14 cellular contexts compared by ENCODE assay signal in the genomic region with DNA sequence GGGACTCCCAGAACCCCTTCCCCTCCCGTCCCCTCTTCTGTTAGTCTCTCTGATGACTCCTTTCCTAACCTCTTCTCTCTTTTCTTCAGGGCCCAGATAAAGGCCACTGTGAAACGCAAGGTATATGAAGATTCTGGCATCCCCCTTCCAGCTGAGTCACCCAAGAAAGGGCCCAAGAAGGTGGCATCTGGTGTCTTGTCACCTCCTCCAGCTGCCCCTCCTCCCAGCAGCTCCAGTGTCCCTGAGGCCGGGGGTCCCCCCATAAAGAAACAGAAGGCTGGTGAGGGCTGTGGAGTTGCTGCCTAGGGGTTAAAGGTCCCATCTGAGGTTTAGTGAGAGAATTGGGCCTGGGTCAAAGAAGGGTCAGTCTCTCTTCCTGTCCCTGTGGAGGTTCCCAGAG. TPM values are rescaled to one million over a fixed set of nuclear protein-coding genes. Genes with fewer than 3 reads are reported as not detected.
DNase-seq lines count a peak whose midpoint lies in the region; ATAC-seq and TF ChIP-seq lines count a peak whose summit lies in the region.
"Had no signal": no experiment of that assay in that cellular context is flagged by ENCODE, and none has a peak within 500 bp of the region (broad histone marks: within the 10 kb centered on the region; RNA-seq: fewer than 3 reads in every experiment).

No MANE protein-coding gene starts in this region.

- no peak overlapping the region for H3T11ph ChIP-seq in H9 (ENCODE audit: low read length)

- H4K8ac ChIP-seq in H9 (replicated peaks; ENCODE audit: insufficient read length, low read depth, low read length) = no peak overlapping the region

- no peak overlapping the region for H3K4ac ChIP-seq in H9 (ENCODE audit: low read depth, low read length)

- no peak for TF ChIP-seq POLR2A in gastroesophageal sphincter (IDR thresholded peaks at IDR 0.05)

- WGBS in gastroesophageal sphincter (ENCODE audit: low coverage in 1 of 2), 2 donors = 80 to 100% methylated on average over 1 to 2 of the region's 3 CpGs
- WGBS in H9 (ENCODE audit: extremely low coverage, insufficient read length, low lambda C conversion rate) = no CpG with 5 or more reads among the region's 3 CpGs

- peaks cover 2% of the 10 kb centered on the region for H3K79me1 ChIP-seq in H9 (ENCODE audit: insufficient read depth, low read depth, low read length, poor library complexity, severe bottlenecking)

- H3K27ac ChIP-seq in gastroesophageal sphincter (peak overlapping the region in 3 of 4 donors; percentile 86 to 96 (median 92)), H9 (ENCODE audit: insufficient read length, low read depth, low read length) (no peak overlapping the region)

- H2AFZ ChIP-seq in H9 (ENCODE audit: low read length) = no peak overlapping the region

- H3K27ac Mint-ChIP-seq in HFFc6 = 0 out of 2 replicates have a peak overlapping the region, but pooled peaks have one; percentile 97
- H3K27ac Mint-ChIP-seq in activated T-cell treated with anti-CD3 and anti-CD28 coated beads, Interleukin-2, amount 50 U/mL, for 72 hours = peak overlapping the region; percentile 92
- peak overlapping the region; percentile 97 for H3K27ac Mint-ChIP-seq in stimulated activated naive CD8-positive, alpha-beta T cell treated with anti-CD3 and anti-CD28 coated beads, Interleukin-15, Interleukin-2, amounts not matched to agents 100 ng/mL and 50 ng/mL, for 24 hours
- H3K27ac Mint-ChIP-seq in H9 = no peak overlapping the region

- ATAC-seq in activated T-cell treated with anti-CD3 and anti-CD28 coated beads, Interleukin-2, amount 50 U/mL, for 72 hours (replicated peaks in 1 of 2) = no peak
- ATAC-seq in gastroesophageal sphincter = no peak
- no peak for ATAC-seq in HG02938 (IDR thresholded peaks at IDR 0.05; ENCODE audit: unreplicated experiment)
- no peak for ATAC-seq in GM18502 (IDR thresholded peaks at IDR 0.05; ENCODE audit: poor library complexity, unreplicated experiment)
- ATAC-seq: body of pancreas had no signal

- no peak overlapping the region for H2BK5ac ChIP-seq in H9 (ENCODE audit: insufficient read length, low read length)

- H3K9me3 ChIP-seq in gastroesophageal sphincter (no peaks in the 10 kb centered on the region), H9 (ENCODE audit: control insufficient read depth, low read depth, low read length) (no peaks in the 10 kb centered on the region)
- H3K9me3 ChIP-seq: body of pancreas had no signal

- no peaks in the 10 kb centered on the region for H4K20me1 ChIP-seq in H9 (ENCODE audit: control insufficient read depth, insufficient read depth, insufficient read length)

- H3K23ac ChIP-seq in H9 (ENCODE audit: insufficient read length, low read depth, low read length) = no peak overlapping the region

- no peak overlapping the region for H4K5ac ChIP-seq in H9 (ENCODE audit: insufficient read length, low read depth, low read length)

- H3K4me1 ChIP-seq in gastroesophageal sphincter (peaks cover 0 to 81% (median 30%) of the 10 kb centered on the region in 3 donors), H9 (ENCODE audit: insufficient read depth, low read length) (no peaks in the 10 kb centered on the region)

- no peak overlapping the region for H3K4me3 Mint-ChIP-seq in HFFc6
- H3K4me3 Mint-ChIP-seq in activated T-cell treated with anti-CD3 and anti-CD28 coated beads, Interleukin-2, amount 50 U/mL, for 72 hours = peak overlapping the region; percentile 92
- H3K4me3 Mint-ChIP-seq in stimulated activated naive CD8-positive, alpha-beta T cell treated with anti-CD3 and anti-CD28 coated beads, Interleukin-15, Interleukin-2, amounts not matched to agents 100 ng/mL and 50 ng/mL, for 24 hours = peak overlapping the region; percentile 97
- peak overlapping the region in 1 of 2 experiments; percentile 87; a peak in 1 of 5 replicates for H3K4me3 Mint-ChIP-seq in H9

- H2BK120ac ChIP-seq in H9 (ENCODE audit: low read depth, low read length, poor library complexity, severe bottlenecking) = no peak overlapping the region

- H2BK12ac ChIP-seq in H9 (ENCODE audit: insufficient read length, low read depth, low read length) = no peak overlapping the region

- no peak overlapping the region for H3K14ac ChIP-seq in H9 (ENCODE audit: insufficient read depth, low read length)

- no peak overlapping the region for H3K4me2 ChIP-seq in H9 (ENCODE audit: insufficient read depth, insufficient read length, low read length)

- peaks cover 19% of the 10 kb centered on the region for H3K36me3 Mint-ChIP-seq in HFFc6 (ENCODE audit: low read depth)
- peaks cover 15 to 18% of the 10 kb centered on the region in 2 donors for H3K36me3 Mint-ChIP-seq in activated T-cell treated with anti-CD3 and anti-CD28 coated beads, Interleukin-2, amount 50 U/mL, for 72 hours (ENCODE audit: insufficient read depth in 2 of 2)
- peaks cover 25% of the 10 kb centered on the region for H3K36me3 Mint-ChIP-seq in stimulated activated naive CD8-positive, alpha-beta T cell treated with anti-CD3 and anti-CD28 coated beads, Interleukin-15, Interleukin-2, amounts not matched to agents 100 ng/mL and 50 ng/mL, for 24 hours (ENCODE audit: low read depth)
- peaks cover 2 to 22% (median 4%) of the 10 kb centered on the region in 3 experiments; a peak in 5 of 7 replicates for H3K36me3 Mint-ChIP-seq in H9 (ENCODE audit: insufficient read depth in 1 of 3, low read depth in 3 of 3)

- peaks cover 13% of the 10 kb centered on the region for H3K23me2 ChIP-seq in H9 (ENCODE audit: insufficient read length, low read depth, low read length, poor library complexity, severe bottlenecking)

- peaks cover 7% of the 10 kb centered on the region; the same call in 1 of the 2 replicates for H3K9me3 Mint-ChIP-seq in HFFc6
- no peaks in the 10 kb centered on the region for H3K9me3 Mint-ChIP-seq in activated T-cell treated with anti-CD3 and anti-CD28 coated beads, Interleukin-2, amount 50 U/mL, for 72 hours
- no peaks in the 10 kb centered on the region for H3K9me3 Mint-ChIP-seq in stimulated activated naive CD8-positive, alpha-beta T cell treated with anti-CD3 and anti-CD28 coated beads, Interleukin-15, Interleukin-2, amounts not matched to agents 100 ng/mL and 50 ng/mL, for 24 hours
- H3K9me3 Mint-ChIP-seq in H9 = no peaks in the 10 kb centered on the region; a peak in 1 of 5 replicates

- no peak overlapping the region for H3K56ac ChIP-seq in H9 (ENCODE audit: insufficient read length, low read depth, low read length)

- no peak overlapping the region for H4K91ac ChIP-seq in H9 (ENCODE audit: insufficient read length, low read depth, low read length)

- no peaks in the 10 kb centered on the region; the same call in none of the 2 replicates for H3K27me3 Mint-ChIP-seq in HFFc6 (ENCODE audit: insufficient read depth)
- no peaks in the 10 kb centered on the region for H3K27me3 Mint-ChIP-seq in activated T-cell treated with anti-CD3 and anti-CD28 coated beads, Interleukin-2, amount 50 U/mL, for 72 hours (ENCODE audit: low read depth)
- no peaks in the 10 kb centered on the region for H3K27me3 Mint-ChIP-seq in stimulated activated naive CD8-positive, alpha-beta T cell treated with anti-CD3 and anti-CD28 coated beads, Interleukin-15, Interleukin-2, amounts not matched to agents 100 ng/mL and 50 ng/mL, for 24 hours
- H3K27me3 Mint-ChIP-seq in H9 (ENCODE audit: low read depth) = peaks cover 14% of the 10 kb centered on the region

- no peak overlapping the region for H2AK5ac ChIP-seq in H9 (ENCODE audit: insufficient read length, low read length)

- H2BK20ac ChIP-seq in H9 (ENCODE audit: low read depth, low read length, poor library complexity, severe bottlenecking) = no peak overlapping the region

- no peak for TF ChIP-seq CTCF in HFFc6 (IDR thresholded peaks at IDR 0.05)
- TF ChIP-seq CTCF in gastroesophageal sphincter (IDR thresholded peaks at IDR 0.05) = no peak
- TF ChIP-seq CTCF in H9 (conservative IDR thresholded peaks at IDR 0.05) = no peak

- H3K18ac ChIP-seq in H9 (ENCODE audit: insufficient read length, low read depth, low read length) = no peak overlapping the region

- peaks cover 0 to 12% of the 10 kb centered on the region in 2 donors for H3K36me3 ChIP-seq in gastroesophageal sphincter

- H2BK15ac ChIP-seq in H9 (ENCODE audit: low read depth, low read length) = no peak overlapping the region

- H3K4me3 ChIP-seq in gastroesophageal sphincter = no peak overlapping the region
- H3K4me3 ChIP-seq: body of pancreas had no signal

- no peak for TF ChIP-seq EP300 in gastroesophageal sphincter (IDR thresholded peaks at IDR 0.05)

- peaks cover 46% of the 10 kb centered on the region for H3K4me1 Mint-ChIP-seq in HFFc6 (ENCODE audit: low read depth)
- peaks cover 54% of the 10 kb centered on the region for H3K4me1 Mint-ChIP-seq in activated T-cell treated with anti-CD3 and anti-CD28 coated beads, Interleukin-2, amount 50 U/mL, for 72 hours (ENCODE audit: low read depth)
- H3K4me1 Mint-ChIP-seq in stimulated activated naive CD8-positive, alpha-beta T cell treated with anti-CD3 and anti-CD28 coated beads, Interleukin-15, Interleukin-2, amounts not matched to agents 100 ng/mL and 50 ng/mL, for 24 hours (ENCODE audit: low read depth) = peaks cover 60% of the 10 kb centered on the region
- H3K4me1 Mint-ChIP-seq in H9 = peaks cover 28 to 62% of the 10 kb centered on the region in 2 experiments

- no peak overlapping the region for H3K9ac ChIP-seq in H9 (ENCODE audit: extremely low read depth, insufficient read length, low read length)

- no peaks in the 10 kb centered on the region; the same call in 1 of the 2 replicates for H3K79me2 ChIP-seq in H9 (ENCODE audit: insufficient read depth, low read length)

- H3K27me3 ChIP-seq in gastroesophageal sphincter = peaks cover 4% of the 10 kb centered on the region
- no peaks in the 10 kb centered on the region; the same call in 1 of the 2 replicates for H3K27me3 ChIP-seq in H9 (ENCODE audit: insufficient read depth, low read length)
- H3K27me3 ChIP-seq: body of pancreas had no signal

- no peak for DNase-seq in HFFc6
- DNase-seq in activated T-cell treated with anti-CD3 and anti-CD28 coated beads, Interleukin-2, amount 50 U/mL, for 72 hours = peak; percentile 36 to 47
- DNase-seq in occipital lobe (lab: John Stamatoyannopoulos, UW) = no peak
- DNase-seq in H9 = no peak
- DNase-seq: body of pancreas; EL; H7; mammary epithelial cell; NCI-H1105 treated with DMSO at 0.1 percent for 48 hours; stimulated activated CD4-positive, alpha-beta T cell treated with anti-CD3 and anti-CD28 coated beads, Interleukin-12 subunit alpha, Interleukin-12 subunit beta, amount 100 ng/mL, for 4 hours had no signal

RNA-seq across cellular contexts. Expression of a gene that starts 4.0 kb away (rescaled TPM):
- 100 to 1,000 TPM; 286 to 382 (median 343) TPM for total RNA-seq in HFFc6 (2021; fragmentation: NEBNext Ultra II Directional; extraction: Animal tissue kit (Norgen Biotek cat#: 25700))
- 100 to 1,000 TPM; 127 to 160 TPM for total RNA-seq in activated T-cell treated with anti-CD3 and anti-CD28 coated beads, Interleukin-2, amount 50 U/mL, for 72 hours
- total RNA-seq in gastroesophageal sphincter (100 to 1,000 TPM; 150 to 211 (median 170) TPM), occipital lobe (46.0 TPM), H9 (2021) (161 and 167 TPM in 2 replicates)

RNA-seq across cellular contexts. Expression of a gene that starts 6.4 kb away (rescaled TPM):
- not detected for total RNA-seq in HFFc6 (2021; fragmentation: NEBNext Ultra II Directional; extraction: Animal tissue kit (Norgen Biotek cat#: 25700))
- 1 to 10 TPM; 1.4 to 2.0 TPM for total RNA-seq in activated T-cell treated with anti-CD3 and anti-CD28 coated beads, Interleukin-2, amount 50 U/mL, for 72 hours
- 1 to 10 TPM in 3 of 4 donors, under 1 TPM in 1; 0.93 to 3.9 (median 3.3) TPM for total RNA-seq in gastroesophageal sphincter
- 1.4 TPM for total RNA-seq in occipital lobe
- 3.3 and 4.9 TPM in 2 replicates for total RNA-seq in H9 (2021)
- total RNA-seq: mammary epithelial cell had no signal

RNA-seq across cellular contexts. Expression of a gene that starts 19.4 kb away (rescaled TPM):
- 1 to 10 TPM; 1.6 to 3.4 (median 1.9) TPM for total RNA-seq in HFFc6 (2021; fragmentation: NEBNext Ultra II Directional; extraction: Animal tissue kit (Norgen Biotek cat#: 25700))
- 1 to 10 TPM; 5.3 to 5.5 TPM for total RNA-seq in activated T-cell treated with anti-CD3 and anti-CD28 coated beads, Interleukin-2, amount 50 U/mL, for 72 hours
- total RNA-seq in gastroesophageal sphincter = under 1 TPM in 3 of 4 donors, not detected in 1; 0.58 to 0.81 (median 0.72) TPM
- 0.47 TPM for total RNA-seq in occipital lobe
- 6.1 and 6.8 TPM in 2 replicates for total RNA-seq in H9 (2021)

RNA-seq across cellular contexts. Expression of a gene that starts 20.6 kb away (rescaled TPM):
- total RNA-seq in HFFc6 (2021; fragmentation: NEBNext Ultra II Directional; extraction: Animal tissue kit (Norgen Biotek cat#: 25700)) = not detected
- total RNA-seq in activated T-cell treated with anti-CD3 and anti-CD28 coated beads, Interleukin-2, amount 50 U/mL, for 72 hours = not detected
- total RNA-seq in gastroesophageal sphincter = under 1 TPM in 2 of 4 donors, not detected in 2; 0.19 to 0.62 TPM
- total RNA-seq in occipital lobe = not detected
- 0.81 and 1.9 TPM in 2 replicates for total RNA-seq in H9 (2021)
- total RNA-seq: body of pancreas, mammary epithelial cell had no signal

RNA-seq across cellular contexts. Expression of a gene that starts 27.5 kb away (rescaled TPM):
- total RNA-seq in HFFc6 (2021; fragmentation: NEBNext Ultra II Directional; extraction: Animal tissue kit (Norgen Biotek cat#: 25700)) = not detected
- total RNA-seq in activated T-cell treated with anti-CD3 and anti-CD28 coated beads, Interleukin-2, amount 50 U/mL, for 72 hours = 1 to 10 TPM; 2.0 to 2.9 TPM
- total RNA-seq in gastroesophageal sphincter = under 1 TPM in 3 of 4 donors, not detected in 1; 0.32 to 0.54 (median 0.39) TPM
- 0.31 TPM for total RNA-seq in occipital lobe
- 0.13 TPM in 1 of 2 replicates, not detected in the other for total RNA-seq in H9 (2021)
- total RNA-seq: mammary epithelial cell had no signal

Comparison
In these comparisons a context has a peak if more than half of its experiments do, and no peak if none do; other contexts are left out.
1. DNase-seq: peak in activated T-cell treated with anti-CD3 and anti-CD28 coated beads, Interleukin-2, amount 50 U/mL, for 72 hours (2 of 2); none in HFFc6 (single experiment), occipital lobe (single experiment) and H9 (single experiment).
2. H3K27ac Mint-ChIP-seq: peak in HFFc6 (single experiment), activated T-cell treated with anti-CD3 and anti-CD28 coated beads, Interleukin-2, amount 50 U/mL, for 72 hours (single experiment) and stimulated activated naive CD8-positive, alpha-beta T cell treated with anti-CD3 and anti-CD28 coated beads, Interleukin-15, Interleukin-2, amounts not matched to agents 100 ng/mL and 50 ng/mL, for 24 hours (single experiment); none in H9 (0 of 3).